ENCODE assay signal across 15 cellular contexts in genomic region chr17:39365252-39365651, GRCh38. TPM values are rescaled to one million over a fixed set of nuclear protein-coding genes. Genes with fewer than 3 reads are reported as not detected.
DNase-seq lines count a peak whose midpoint lies in the region; TF ChIP-seq lines count a peak whose summit lies in the region.
"Had no signal": no experiment of that assay in that cellular context is flagged by ENCODE, and none has a peak within 500 bp of the region (broad histone marks: within the 10 kb centered on the region; RNA-seq: fewer than 3 reads in every experiment).

No MANE protein-coding gene starts in this region.

- H3K36me3 ChIP-seq in right atrium auricular region (no peaks in the 10 kb centered on the region), smooth muscle cell (ENCODE audit: low read depth) (no peaks in the 10 kb centered on the region)
- H3K36me3 ChIP-seq: SJSA1 had no signal

- H3K79me2 ChIP-seq in smooth muscle cell (ENCODE audit: low read depth), result peaks cover 24% of the 10 kb centered on the region

- TF ChIP-seq CTCF in right atrium auricular region (IDR thresholded peaks at IDR 0.05), result no peak
- TF ChIP-seq CTCF in smooth muscle cell (IDR thresholded peaks at IDR 0.05; ENCODE audit: borderline replicate concordance, insufficient read depth, poor library complexity, severe bottlenecking), result no peak

- H3K4me3 ChIP-seq in right atrium auricular region, result no peak overlapping the region
- H3K4me3 ChIP-seq in smooth muscle cell, result no peak overlapping the region
- H3K4me3 ChIP-seq: SJSA1 had no signal

- 66% methylated on average over 4 of the region's 4 CpGs for WGBS in smooth muscle cell (ENCODE audit: low lambda C conversion rate)

- no peak overlapping the region for H3K9ac ChIP-seq in smooth muscle cell (ENCODE audit: low read depth)

- H2AFZ ChIP-seq in smooth muscle cell (ENCODE audit: low read depth), result no peak overlapping the region

- no peaks in the 10 kb centered on the region for H3F3A ChIP-seq in smooth muscle cell (ENCODE audit: low read depth)

- peak; percentile 43 for DNase-seq in EL
- peak; percentile 33 for DNase-seq in amniotic stem cell (lab: John Stamatoyannopoulos, UW)
- DNase-seq in right atrium auricular region (ENCODE audit: low spot score), result no peak
- DNase-seq in smooth muscle cell (lab: John Stamatoyannopoulos, UW; ENCODE audit: unreplicated experiment), result no peak
- DNase-seq in activated gamma-delta T cell (lab: John Stamatoyannopoulos, UW), result no peak
- no peak for DNase-seq in NCI-H1930 (lab: John Stamatoyannopoulos, UW)
- DNase-seq in cerebellar nuclear complex (lab: John Stamatoyannopoulos, UW), result no peak
- DNase-seq in NCI-H1105 treated with DMSO at 0.1 percent for 48 hours (lab: John Stamatoyannopoulos, UW), result no peak
- DNase-seq: activated CD4-positive, alpha-beta T cell treated with anti-CD3 and anti-CD28 coated beads, Interleukin-2, amount 50 U/mL, for 1 hour; H7; immature natural killer cell; NCI-H510A; stimulated activated CD4-positive, alpha-beta T cell treated with anti-CD3 and anti-CD28 coated beads, Interleukin-4, amount 100 ng/mL, for 24 hours; substantia nigra had no signal

- H3K27ac ChIP-seq in right atrium auricular region (peak overlapping the region; percentile 62 to 68), smooth muscle cell (ENCODE audit: low read depth) (peak overlapping the region; percentile 4)
- H3K27ac ChIP-seq: SJSA1 had no signal

- H3K27me3 ChIP-seq in right atrium auricular region (no peaks in the 10 kb centered on the region), smooth muscle cell (ENCODE audit: low read depth) (no peaks in the 10 kb centered on the region)
- H3K27me3 ChIP-seq: SJSA1 had no signal

- H3K9me3 ChIP-seq in right atrium auricular region, result no peaks in the 10 kb centered on the region
- H3K9me3 ChIP-seq in smooth muscle cell (replicated peaks; ENCODE audit: low read depth), result no peaks in the 10 kb centered on the region
- H3K9me3 ChIP-seq: SJSA1 had no signal

- H4K20me1 ChIP-seq in smooth muscle cell (ENCODE audit: low read depth), result peaks cover 87% of the 10 kb centered on the region

- peak overlapping the region; percentile 9 for H3K4me2 ChIP-seq in smooth muscle cell

- peaks cover 0 to 37% of the 10 kb centered on the region in 2 donors for H3K4me1 ChIP-seq in right atrium auricular region
- H3K4me1 ChIP-seq in smooth muscle cell (ENCODE audit: low read depth), result no peaks in the 10 kb centered on the region
- H3K4me1 ChIP-seq: SJSA1 had no signal

RNA-seq across cellular contexts. Expression of gene FBXL20, which starts 36.2 kb away (rescaled TPM):
- total RNA-seq in right atrium auricular region, result 1 to 10 TPM; 7.6 to 7.7 TPM
- total RNA-seq in smooth muscle cell, result 13.6 and 19.9 TPM in 2 replicates
- 8.0 and 10.9 TPM in 2 replicates for polyA plus RNA-seq in smooth muscle cell

Comparison
In these comparisons a context has a peak if more than half of its experiments do, and no peak if none do; other contexts are left out.
1. DNase-seq: peak in EL (single experiment) and amniotic stem cell (single experiment); none in right atrium auricular region (single experiment), smooth muscle cell (single experiment), activated gamma-delta T cell (single experiment), NCI-H1930 (0 of 2), cerebellar nuclear complex (0 of 2) and NCI-H1105 treated with DMSO at 0.1 percent for 48 hours (single experiment).